ENCODE assay signal across 8 cellular contexts in genomic region chr3:184812845-184813157, GRCh38. TPM values are rescaled to one million over a fixed set of nuclear protein-coding genes. Genes with fewer than 3 reads are reported as not detected.
A peak's percentile ranks its signal among the peaks of the same experiment; 100 is the strongest.
DNase-seq lines count a peak whose midpoint lies in the region; ATAC-seq, FAIRE-seq and TF ChIP-seq lines count a peak whose summit lies in the region.

No MANE protein-coding gene starts in this region.

- peaks cover 5% of the 10 kb centered on the region for H3K27me3 ChIP-seq in DND-41 (ENCODE audit: insufficient read depth, low read length, poor library complexity)
- no peaks in the 10 kb centered on the region for H3K27me3 ChIP-seq in PC-3 (ENCODE audit: low read length)
- no peaks in the 10 kb centered on the region for H3K27me3 ChIP-seq in pancreas

- H3K4me3 ChIP-seq in DND-41 (ENCODE audit: low read depth in 1 of 2, low read length in 2 of 2) (peak overlapping the region; percentile 80 to 92), PC-3 (ENCODE audit: low read length) (peak overlapping the region; percentile 97), epithelial cell of proximal tubule (ENCODE audit: low read depth, low read length) (peak overlapping the region; percentile 94), pancreas (peak overlapping the region; percentile 50 to 90 (median 72))

- no TSS peak for BruUV-seq in PC-3 (replicated peaks; lab: Mats Ljungman, UMichigan)

- POLR2A ChIA-PET in PC-3 (lab: Charles Lee; ENCODE audit: unreplicated experiment), result no interaction called here

- CTCF ChIA-PET in PC-3 (lab: Charles Lee), result no interaction called here

- no peaks in the 10 kb centered on the region; the same call in 1 of the 2 replicates for H4K20me1 ChIP-seq in DND-41 (ENCODE audit: insufficient read depth, low read length)
- H4K20me1 ChIP-seq in PC-3 (ENCODE audit: low read length), result 0 out of 2 replicates have a peak, but pooled peaks cover 4% of the 10 kb centered on the region

- H3K9ac ChIP-seq in DND-41 (ENCODE audit: low read depth, low read length) (peak overlapping the region; percentile 73), PC-3 (ENCODE audit: low read length) (peak overlapping the region; percentile 85)

- H3F3A ChIP-seq in PC-3 (ENCODE audit: low read length, unreplicated experiment), result no peaks in the 10 kb centered on the region

- TF ChIP-seq CTCF in DND-41 (IDR thresholded peaks at IDR 0.05; ENCODE audit: borderline replicate concordance, extremely low read depth, low read length, poor library complexity, severe bottlenecking) (no peak), PC-3 (conservative IDR thresholded peaks at IDR 0.05; ENCODE audit: low read depth, low read length) (no peak), epithelial cell of proximal tubule (conservative IDR thresholded peaks at IDR 0.05; ENCODE audit: low read depth, low read length) (no peak), pancreas (IDR thresholded peaks at IDR 0.05) (no peak), D721Med (IDR thresholded peaks at IDR 0.05; ENCODE audit: insufficient read depth, missing control alignments) (no peak)

- H3K79me2 ChIP-seq in DND-41 (ENCODE audit: insufficient read depth, low read length) (peaks cover 19% of the 10 kb centered on the region), PC-3 (ENCODE audit: low read length) (peaks cover 41% of the 10 kb centered on the region)

- no peak for FAIRE-seq in pancreas (lab: Jason Lieb, UNC)
- no peak for FAIRE-seq in D721Med (lab: Jason Lieb, UNC)

- H3K27ac ChIP-seq in DND-41 (ENCODE audit: low read length) (peak overlapping the region; percentile 69; the same call in 1 of the 2 replicates), PC-3 (ENCODE audit: low read length) (no peak overlapping the region), pancreas (no peak overlapping the region)

- H3K4me1 ChIP-seq in DND-41 (ENCODE audit: insufficient read depth, low read length), result peaks cover 28% of the 10 kb centered on the region
- H3K4me1 ChIP-seq in PC-3 (ENCODE audit: insufficient read depth, low read length), result peaks cover 28% of the 10 kb centered on the region
- H3K4me1 ChIP-seq in pancreas, result peaks cover 0 to 11% (median 7%) of the 10 kb centered on the region in 3 donors

- H3K9me2 ChIP-seq in PC-3 (replicated peaks; ENCODE audit: low read length), result no peaks in the 10 kb centered on the region

- H3K36me3 ChIP-seq in DND-41 (ENCODE audit: insufficient read depth, low read length) (peaks cover 4% of the 10 kb centered on the region; the same call in 1 of the 2 replicates), PC-3 (ENCODE audit: low read depth, low read length) (0 out of 2 replicates have a peak, but pooled peaks cover 4% of the 10 kb centered on the region), pancreas (no peaks in the 10 kb centered on the region)

- ATAC-seq in DND-41 (ENCODE audit: insufficient read depth, low read depth) (no peak), PC-3 (no peak), pancreas (no peak), HG02798 (IDR thresholded peaks at IDR 0.05; ENCODE audit: poor library complexity, unreplicated experiment) (no peak)

- 14 to 19% methylated on average over 7 of the region's 7 CpGs for WGBS in pancreas, 2 donors

- H3K9me3 ChIP-seq in DND-41 (ENCODE audit: insufficient read depth, low read length, severe bottlenecking) (no peaks in the 10 kb centered on the region), PC-3 (ENCODE audit: low read length) (no peaks in the 10 kb centered on the region), pancreas (no peaks in the 10 kb centered on the region)

- DNase-seq in DND-41, result no peak
- DNase-seq in PC-3, result no peak
- DNase-seq in epithelial cell of proximal tubule (ENCODE audit: low read depth), result no peak
- DNase-seq in pancreas, result no peak
- no peak for DNase-seq in D721Med (ENCODE audit: insufficient read length, low spot score)
- DNase-seq in NCI-H748 treated with DMSO at 0.1 percent for 48 hours (lab: John Stamatoyannopoulos, UW), result no peak
- DNase-seq in activated CD4-positive, alpha-beta T cell treated with anti-CD3 and anti-CD28 coated beads, Interleukin-2, amount 50 U/mL, for 1 hour, result no peak

- H3K4me2 ChIP-seq in DND-41 (ENCODE audit: insufficient read depth, low read length), result peak overlapping the region; percentile 87
- peak overlapping the region; percentile 94 for H3K4me2 ChIP-seq in PC-3 (ENCODE audit: low read length)

- H2AFZ ChIP-seq in DND-41 (ENCODE audit: low read depth, low read length), result peak overlapping the region; percentile 98
- peak overlapping the region; percentile 99 for H2AFZ ChIP-seq in PC-3 (ENCODE audit: low read length)

- intact Hi-C loops in PC-3 (cut with micrococcal nuclease), result no loop called here
- intact Hi-C loops in pancreas (cut with DNase I), result no loop called here

RNA-seq across cellular contexts. Expression of gene VPS8, which starts 0.8 kb away (rescaled TPM):
- total RNA-seq in PC-3 (2014; rRNA removed), result 36.2 and 38.0 TPM in 2 replicates
- total RNA-seq in epithelial cell of proximal tubule, result 13.2 and 16.7 TPM in 2 replicates
- total RNA-seq in pancreas, result 10 to 100 TPM; 11.8 to 37.5 (median 21.2) TPM
- polyA plus RNA-seq in pancreas, result 10 to 100 TPM in 1 of 2 donors, 1 to 10 TPM in 1; 7.9 to 14.6 TPM
